14 cellular contexts compared by ENCODE assay signal in genomic region chr6:81138236-81138635, GRCh38.
DNase-seq lines count a peak whose midpoint lies in the region; ATAC-seq and TF ChIP-seq lines count a peak whose summit lies in the region.
"Had no signal": no experiment of that assay in that cellular context is flagged by ENCODE, and none has a peak within 500 bp of the region (broad histone marks: within the 10 kb centered on the region; RNA-seq: fewer than 3 reads in every experiment).

No MANE protein-coding gene starts in this region.

- H3K4me1 ChIP-seq in right cardiac atrium (ENCODE audit: control insufficient read depth, insufficient read depth, low read length) (no peaks in the 10 kb centered on the region), upper lobe of right lung (no peaks in the 10 kb centered on the region)
- H3K4me1 ChIP-seq: pancreas, right lobe of liver had no signal

- ATAC-seq in right cardiac atrium (no peak), Right ventricle myocardium inferior (no peak), upper lobe of right lung (no peak)
- ATAC-seq: natural killer cell, pancreas, right lobe of liver had no signal

- intact Hi-C loops in right cardiac atrium (cut with DNase I) (no loop called here), Right ventricle myocardium inferior (cut with DNase I) (no loop called here), upper lobe of right lung (cut with DNase I) (no loop called here)

- H3K4me3 ChIP-seq in right cardiac atrium (ENCODE audit: low read length) = no peak overlapping the region
- H3K4me3 ChIP-seq in upper lobe of right lung = no peak overlapping the region
- H3K4me3 ChIP-seq: pancreas, right lobe of liver, thoracic aorta had no signal

- no peak for TF ChIP-seq CTCF in upper lobe of right lung (IDR thresholded peaks at IDR 0.05)

- no peaks in the 10 kb centered on the region for H3K9me3 ChIP-seq in right cardiac atrium (ENCODE audit: control insufficient read depth, low read length)
- no peaks in the 10 kb centered on the region for H3K9me3 ChIP-seq in upper lobe of right lung
- H3K9me3 ChIP-seq: right lobe of liver, thoracic aorta had no signal

- DNase-seq in right cardiac atrium (peak in 2 of 3 donors; percentile 11 to 18), Right ventricle myocardium inferior (ENCODE audit: missing footprints) (no peak), M059J (ENCODE audit: low read depth) (peak; percentile 9), astrocyte of the hippocampus (ENCODE audit: low read depth, low spot score) (peak; percentile 12), nucleus accumbens (lab: John Stamatoyannopoulos, UW) (no peak), upper lobe of right lung (no peak)
- no peak for DNase-seq in stimulated activated naive CD4-positive, alpha-beta T cell treated with Interleukin-2 at 50 U/mL for 16 hours (lab: John Stamatoyannopoulos, UW)
- DNase-seq: activated CD4-positive, alpha-beta T cell treated with anti-CD3 and anti-CD28 coated beads for 4 hours; effector CD8-positive, alpha-beta T cell; natural killer cell; NCI-H510A treated with DMSO at 0.1 percent for 48 hours; right lobe of liver had no signal

- no peaks in the 10 kb centered on the region for H3K36me3 ChIP-seq in upper lobe of right lung
- H3K36me3 ChIP-seq: pancreas, right lobe of liver, thoracic aorta had no signal

- H3K27ac ChIP-seq in right cardiac atrium (ENCODE audit: low read length) (no peak overlapping the region), upper lobe of right lung (no peak overlapping the region)
- H3K27ac ChIP-seq: pancreas, right lobe of liver, thoracic aorta had no signal

- H3K27me3 ChIP-seq in right cardiac atrium (ENCODE audit: control insufficient read depth, insufficient read depth) (no peaks in the 10 kb centered on the region), upper lobe of right lung (no peaks in the 10 kb centered on the region)
- H3K27me3 ChIP-seq: pancreas, right lobe of liver had no signal

- 81% methylated on average over 5 of the region's 5 CpGs for WGBS in right cardiac atrium

Comparison
In these comparisons a context has a peak if more than half of its experiments do, and no peak if none do; other contexts are left out.
1. DNase-seq: peak in right cardiac atrium (2 of 3), M059J (single experiment) and astrocyte of the hippocampus (single experiment); none in Right ventricle myocardium inferior (single experiment), nucleus accumbens (0 of 56), upper lobe of right lung (single experiment) and stimulated activated naive CD4-positive, alpha-beta T cell treated with Interleukin-2 at 50 U/mL for 16 hours (single experiment).